Comparison of ENCODE assay signal across 1 cellular context in genomic region chr19:6663236-6664187, GRCh38.
TF ChIP-seq lines count a peak whose summit lies in the region.

No MANE protein-coding gene starts in this region.

TF ChIP-seq in WTC11, 78 proteins besides CTCF, POLR2A, EP300 and RAD21 (continued from another document):
- TF ChIP-seq STAT6 (CRISPR knock-in tag; conservative IDR thresholded peaks at IDR 0.05; ENCODE audit: low read depth) (no peak), E2F1 (CRISPR knock-in tag; IDR thresholded peaks at IDR 0.05) (no peak), PRDM15 (CRISPR knock-in tag; IDR thresholded peaks at IDR 0.05) (no peak), EMX1 (CRISPR knock-in tag; IDR thresholded peaks at IDR 0.05) (no peak), MLX (CRISPR knock-in tag; IDR thresholded peaks at IDR 0.05) (no peak), E2F4 (CRISPR knock-in tag; IDR thresholded peaks at IDR 0.05; ENCODE audit: borderline replicate concordance, low read depth) (no peak), ELF4 (CRISPR knock-in tag; IDR thresholded peaks at IDR 0.05; ENCODE audit: low read depth) (no peak), ZNF423 (CRISPR knock-in tag; IDR thresholded peaks at IDR 0.05) (no peak)
